In genomic region chr19:35471075-35471474, GRCh38 we compare ENCODE assay signal across 1 cellular context.
A peak's percentile ranks its signal among the peaks of the same experiment; 100 is the strongest.
TF ChIP-seq lines count a peak whose summit lies in the region.

No MANE protein-coding gene starts in this region.

TF ChIP-seq in HEK293, 187 proteins besides CTCF, POLR2A, EP300 and RAD21:
- peak; percentile 65 for TF ChIP-seq ZBTB17 (tag by site-specific recombination; IDR thresholded peaks at IDR 0.05)
